8 cellular contexts compared by ENCODE assay signal in genomic region chr5:178203670-178204204, GRCh38. TPM values are rescaled to one million over a fixed set of nuclear protein-coding genes. Genes with fewer than 3 reads are reported as not detected.
DNase-seq lines count a peak whose midpoint lies in the region; ATAC-seq and TF ChIP-seq lines count a peak whose summit lies in the region.

No MANE protein-coding gene starts in this region.

- no peak for TF ChIP-seq POLR2A in testis (IDR thresholded peaks at IDR 0.05)

- DNase-seq in GM13976 (ENCODE audit: low spot score) (peak; percentile 75), ascending aorta (ENCODE audit: low spot score in 2 of 2) (no peak), testis (no peak), posterior vena cava (ENCODE audit: low spot score) (no peak), COLO668 (lab: John Stamatoyannopoulos, UW; ENCODE audit: unreplicated experiment) (no peak)

- H3K27me3 ChIP-seq in ascending aorta (no peaks in the 10 kb centered on the region), layer of hippocampus (ENCODE audit: control insufficient read depth, insufficient read depth, low read length) (no peaks in the 10 kb centered on the region), testis (no peaks in the 10 kb centered on the region)

- H3K27ac ChIP-seq in ascending aorta (peak overlapping the region in 1 of 2 donors; percentile 96), layer of hippocampus (ENCODE audit: low read depth, low read length) (peak overlapping the region; percentile 52), testis (peak overlapping the region in 1 of 2 donors; percentile 91)

- H3K9me3 ChIP-seq in ascending aorta (no peaks in the 10 kb centered on the region), testis (no peaks in the 10 kb centered on the region)

- H3K4me1 ChIP-seq in ascending aorta (peaks cover 8 to 17% of the 10 kb centered on the region in 2 donors), testis (peaks cover 24% of the 10 kb centered on the region)

- TF ChIP-seq CTCF in GM13976 (IDR thresholded peaks at IDR 0.05; ENCODE audit: borderline replicate concordance, control extremely low read depth, extremely low read depth, insufficient read depth, missing control alignments) = no peak
- no peak for TF ChIP-seq CTCF in ascending aorta (IDR thresholded peaks at IDR 0.05)
- no peak for TF ChIP-seq CTCF in testis (IDR thresholded peaks at IDR 0.05)

- peak; percentile 1 for ATAC-seq in HG03342 (IDR thresholded peaks at IDR 0.05; ENCODE audit: unreplicated experiment)
- ATAC-seq in GM19455 (IDR thresholded peaks at IDR 0.05; ENCODE audit: unreplicated experiment) = no peak

- 17 to 27% methylated on average over 25 to 31 of the region's 31 CpGs for WGBS in testis, 2 donors

- in situ Hi-C loops in GM13976 (cut with MboI; ENCODE audit: low sequenced_read_pairs, unreplicated experiment) = no loop called here

- H3K36me3 ChIP-seq in ascending aorta (peaks cover 20 to 22% of the 10 kb centered on the region in 2 donors), testis (ENCODE audit: low read depth, missing control alignments) (no peaks in the 10 kb centered on the region)

- intact Hi-C loops in ascending aorta (cut with DNase I) = loop anchor here (1.0 to 10.0 kb wide), 4 partner anchors 49 to 1871 kb away; partner anchors contain the start of genes GRK6, RMND5B and RNF130
- intact Hi-C loops in testis (cut with DNase I; ENCODE audit: low total_unique reads) = no loop called here
- intact Hi-C loops in posterior vena cava (cut with DNase I) = no loop called here

- H3K4me3 ChIP-seq in ascending aorta (peak overlapping the region; percentile 97 to 100), testis (peak overlapping the region; percentile 75 to 98)

RNA-seq across cellular contexts. Expression of gene HNRNPAB, which starts 0.6 kb away (rescaled TPM):
- total RNA-seq in ascending aorta = 99.2 TPM
- 10 to 100 TPM; 66.2 to 71.0 TPM for total RNA-seq in testis
- polyA plus RNA-seq in testis (ENCODE audit: insufficient read depth, low read depth, low replicate concordance) = 63.1 TPM
- total RNA-seq in posterior vena cava = 100 to 1,000 TPM in 1 of 2 donors, 10 to 100 TPM in 1; 97.0 to 133 TPM

RNA-seq across cellular contexts. Expression of gene GMCL2, which starts 16.6 kb away (rescaled TPM):
- total RNA-seq in ascending aorta (not detected), testis (10 to 100 TPM in 1 of 2 donors, 1 to 10 TPM in 1; 9.8 to 11.0 TPM), posterior vena cava (not detected)
- polyA plus RNA-seq in testis (ENCODE audit: insufficient read depth, low read depth, low replicate concordance) = 53.5 TPM

RNA-seq across cellular contexts. Expression of gene PHYKPL, which starts 28.9 kb away (rescaled TPM):
- total RNA-seq in ascending aorta (89.3 TPM), testis (100 to 1,000 TPM; 121 to 122 TPM), posterior vena cava (10 to 100 TPM; 54.0 to 68.6 TPM)
- polyA plus RNA-seq in testis (ENCODE audit: insufficient read depth, low read depth, low replicate concordance) = 81.7 TPM

RNA-seq across cellular contexts. Expression of gene NHP2, which starts 50.1 kb away (rescaled TPM):
- total RNA-seq in ascending aorta (55.1 TPM), testis (100 to 1,000 TPM; 132 to 208 TPM), posterior vena cava (10 to 100 TPM; 73.9 to 87.3 TPM)
- polyA plus RNA-seq in testis (ENCODE audit: insufficient read depth, low read depth, low replicate concordance) = 105 TPM

Comparison
In these comparisons a context has a peak if more than half of its experiments do, and no peak if none do; other contexts are left out.
1. RNA of gene GMCL2, which starts 16.6 kb away (total RNA-seq): 9.8 to 11.0 TPM in testis; not detected in posterior vena cava and not detected in ascending aorta (single experiment); every median in the first group is over 10 times any median in the second.